ENCODE assay signal across 2 cellular contexts in genomic region chr1:68003626-68004025, GRCh38. TPM values are rescaled to one million over a fixed set of nuclear protein-coding genes. Genes with fewer than 3 reads are reported as not detected.
"Had no signal": no experiment of that assay in that cellular context is flagged by ENCODE, and none has a peak within 500 bp of the region (broad histone marks: within the 10 kb centered on the region; RNA-seq: fewer than 3 reads in every experiment).

No MANE protein-coding gene starts in this region.

RNA-seq across cellular contexts. Expression of gene DIRAS3, which starts 46.8 kb away (rescaled TPM):
- total RNA-seq: H1, H9 had no signal
